Comparison of ENCODE assay signal across 16 cellular contexts in the genomic region with DNA sequence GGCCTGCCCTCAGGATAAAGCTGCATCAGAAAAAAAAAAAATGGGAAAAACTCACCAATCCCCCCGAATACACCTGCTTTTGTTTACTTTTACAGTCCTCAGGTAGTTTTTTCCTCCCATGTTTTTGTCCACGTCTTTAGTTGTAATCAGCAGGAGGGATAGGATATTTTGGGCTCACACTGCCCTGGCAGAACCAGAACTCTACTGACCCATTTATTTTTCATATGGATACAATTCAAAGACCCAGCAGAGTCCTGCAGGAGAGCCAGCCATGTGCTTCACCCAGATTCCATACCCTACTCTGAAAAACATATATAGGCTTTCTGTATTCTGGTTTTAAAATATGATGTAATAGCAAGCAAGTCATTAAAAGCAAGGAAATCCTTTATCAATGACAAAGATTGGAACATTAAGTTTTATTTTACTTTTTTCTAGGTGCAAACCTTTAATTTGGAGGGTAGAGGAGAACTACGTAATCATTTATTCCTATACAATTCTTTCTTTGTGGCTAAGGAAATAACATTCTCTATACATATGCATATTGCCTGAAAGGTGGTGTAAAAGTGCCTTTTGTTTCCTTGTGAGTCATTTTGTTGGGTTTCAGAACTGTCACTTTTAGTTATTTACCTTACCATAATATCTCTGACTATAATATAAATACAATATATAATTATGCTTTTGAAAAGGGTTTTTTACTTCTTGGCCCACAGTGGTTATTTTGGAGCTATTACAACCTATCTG. TPM values are rescaled to one million over a fixed set of nuclear protein-coding genes. Genes with fewer than 3 reads are reported as not detected.
A peak's percentile ranks its signal among the peaks of the same experiment; 100 is the strongest.
DNase-seq lines count a peak whose midpoint lies in the region; ATAC-seq and TF ChIP-seq lines count a peak whose summit lies in the region.
"Had no signal": no experiment of that assay in that cellular context is flagged by ENCODE, and none has a peak within 500 bp of the region (broad histone marks: within the 10 kb centered on the region; RNA-seq: fewer than 3 reads in every experiment).

No MANE protein-coding gene starts in this region.

- H3K4me1 ChIP-seq in GM23338 (ENCODE audit: insufficient read depth), result peaks cover 20% of the 10 kb centered on the region
- H3K4me1 ChIP-seq: Peyer's patch had no signal

- no peaks in the 10 kb centered on the region for H3K9me3 Mint-ChIP-seq in GM23338
- H3K9me3 Mint-ChIP-seq: HFFc6 had no signal

- no peaks in the 10 kb centered on the region for H3F3A ChIP-seq in GM23338 (replicated peaks; ENCODE audit: low read depth)

- TF ChIP-seq CTCF in GM23338 (conservative IDR thresholded peaks at IDR 0.05; ENCODE audit: low read depth in 2 of 2), result no peak

- peak overlapping the region; percentile 4 for H3K27ac ChIP-seq in GM23338 (ENCODE audit: low read depth)
- H3K27ac ChIP-seq: BLaER1 treated with 17β-estradiol and CSF1 and Interleukin-3, amounts not matched to agents 10 nM and 100 nM; Peyer's patch had no signal

- H3K79me2 ChIP-seq in GM23338 (replicated peaks; ENCODE audit: insufficient read depth), result no peaks in the 10 kb centered on the region

- H2AFZ ChIP-seq in GM23338, result no peak overlapping the region

- no peaks in the 10 kb centered on the region for H3K27me3 ChIP-seq in GM23338 (ENCODE audit: insufficient read depth)
- H3K27me3 ChIP-seq: BLaER1 treated with 17β-estradiol and CSF1 and Interleukin-3, amounts not matched to agents 10 nM and 100 nM; Peyer's patch had no signal

- no peaks in the 10 kb centered on the region for H3K9me2 ChIP-seq in GM23338 (ENCODE audit: insufficient read depth)

- H3K36me3 ChIP-seq in GM23338 (ENCODE audit: insufficient read depth), result no peaks in the 10 kb centered on the region; the same call in 1 of the 2 replicates
- H3K36me3 ChIP-seq: BLaER1 treated with 17β-estradiol and CSF1 and Interleukin-3, amounts not matched to agents 10 nM and 100 nM; Peyer's patch had no signal

- no peaks in the 10 kb centered on the region; the same call in 2 of the 3 replicates for H3K36me3 Mint-ChIP-seq in GM23338 (ENCODE audit: low read depth)
- H3K36me3 Mint-ChIP-seq: IgD-negative memory B cell had no signal

- no peaks in the 10 kb centered on the region for H4K20me1 ChIP-seq in GM23338 (replicated peaks; ENCODE audit: insufficient read depth)
- H4K20me1 ChIP-seq: BLaER1 treated with 17β-estradiol and CSF1 and Interleukin-3, amounts not matched to agents 10 nM and 100 nM had no signal

- ATAC-seq in GM23338 (no peak; the same call in 2 of the 3 replicates), HG02610 (IDR thresholded peaks at IDR 0.05; ENCODE audit: unreplicated experiment) (no peak)
- ATAC-seq: Right ventricle myocardium inferior had no signal

- peak overlapping the region; percentile 10 for H3K4me2 ChIP-seq in GM23338
- H3K4me2 ChIP-seq: BLaER1 treated with 17β-estradiol and CSF1 and Interleukin-3, amounts not matched to agents 10 nM and 100 nM had no signal

- in situ Hi-C loops in ACHN (cut with HindIII; ENCODE audit: low pct_ligation_motif_present, low pct_unique_long_range_greater_than_20kb, low sequenced_read_pairs), result no loop called here

- peaks cover 8% of the 10 kb centered on the region for H3K4me1 Mint-ChIP-seq in GM23338
- H3K4me1 Mint-ChIP-seq: IgD-negative memory B cell had no signal

- H3K4me3 Mint-ChIP-seq in GM23338, result no peak overlapping the region
- H3K4me3 Mint-ChIP-seq: HFFc6, IgD-negative memory B cell had no signal

- H3K27me3 Mint-ChIP-seq in GM23338 (ENCODE audit: insufficient read depth, low read depth, poor library complexity), result peaks cover 2% of the 10 kb centered on the region

- H3K4me3 ChIP-seq in GM23338, result no peak overlapping the region
- H3K4me3 ChIP-seq: BLaER1 treated with 17β-estradiol and CSF1 and Interleukin-3, amounts not matched to agents 10 nM and 100 nM; Peyer's patch had no signal

- DNase-seq in NCI-H1417 (lab: John Stamatoyannopoulos, UW) (peak in 2 of 3 experiments; percentile 11 to 64), NCI-H1417 treated with DMSO at 0.1 percent for 48 hours (lab: John Stamatoyannopoulos, UW) (no peak), GM23338 (ENCODE audit: low spot score) (no peak), NCI-H2081 (lab: John Stamatoyannopoulos, UW) (peak; percentile 73 to 88), cerebellum (ENCODE audit: low spot score) (peak; percentile 73), ACHN (no peak), dermis blood vessel endothelial cell (no peak)
- DNase-seq: HFFc6, Kasumi-1, NCI-H446, NCI-H82, Peyer's patch had no signal

- peak overlapping the region; percentile 58 for H3K27ac Mint-ChIP-seq in GM23338
- H3K27ac Mint-ChIP-seq: HFFc6, IgD-negative memory B cell had no signal

TF ChIP-seq in GM23338, 12 proteins besides CTCF, POLR2A, EP300 and RAD21 (continues in another document):
- TF ChIP-seq CREB1 (CRISPR knock-in tag; IDR thresholded peaks at IDR 0.05; ENCODE audit: low read depth) (no peak), JUNB (IDR thresholded peaks at IDR 0.05; ENCODE audit: unreplicated experiment) (no peak), POLR2AphosphoS5 (IDR thresholded peaks at IDR 0.05; ENCODE audit: low read depth) (no peak), EZH2phosphoT487 (IDR thresholded peaks at IDR 0.05; ENCODE audit: unreplicated experiment) (no peak), EZH2 (IDR thresholded peaks at IDR 0.05; ENCODE audit: low read depth, unreplicated experiment) (no peak), ZNF331 (CRISPR knock-in tag; IDR thresholded peaks at IDR 0.05; ENCODE audit: low read depth) (no peak), STAT1 (IDR thresholded peaks at IDR 0.05; ENCODE audit: unreplicated experiment) (no peak), ZNF114 (CRISPR knock-in tag; IDR thresholded peaks at IDR 0.05) (no peak)
- TF ChIP-seq, protein P1, sequence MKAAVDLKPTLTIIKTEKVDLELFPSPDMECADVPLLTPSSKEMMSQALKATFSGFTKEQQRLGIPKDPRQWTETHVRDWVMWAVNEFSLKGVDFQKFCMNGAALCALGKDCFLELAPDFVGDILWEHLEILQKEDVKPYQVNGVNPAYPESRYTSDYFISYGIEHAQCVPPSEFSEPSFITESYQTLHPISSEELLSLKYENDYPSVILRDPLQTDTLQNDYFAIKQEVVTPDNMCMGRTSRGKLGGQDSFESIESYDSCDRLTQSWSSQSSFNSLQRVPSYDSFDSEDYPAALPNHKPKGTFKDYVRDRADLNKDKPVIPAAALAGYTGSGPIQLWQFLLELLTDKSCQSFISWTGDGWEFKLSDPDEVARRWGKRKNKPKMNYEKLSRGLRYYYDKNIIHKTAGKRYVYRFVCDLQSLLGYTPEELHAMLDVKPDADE (IDR thresholded peaks at IDR 0.05), result no peak
- TF ChIP-seq, protein P2, sequence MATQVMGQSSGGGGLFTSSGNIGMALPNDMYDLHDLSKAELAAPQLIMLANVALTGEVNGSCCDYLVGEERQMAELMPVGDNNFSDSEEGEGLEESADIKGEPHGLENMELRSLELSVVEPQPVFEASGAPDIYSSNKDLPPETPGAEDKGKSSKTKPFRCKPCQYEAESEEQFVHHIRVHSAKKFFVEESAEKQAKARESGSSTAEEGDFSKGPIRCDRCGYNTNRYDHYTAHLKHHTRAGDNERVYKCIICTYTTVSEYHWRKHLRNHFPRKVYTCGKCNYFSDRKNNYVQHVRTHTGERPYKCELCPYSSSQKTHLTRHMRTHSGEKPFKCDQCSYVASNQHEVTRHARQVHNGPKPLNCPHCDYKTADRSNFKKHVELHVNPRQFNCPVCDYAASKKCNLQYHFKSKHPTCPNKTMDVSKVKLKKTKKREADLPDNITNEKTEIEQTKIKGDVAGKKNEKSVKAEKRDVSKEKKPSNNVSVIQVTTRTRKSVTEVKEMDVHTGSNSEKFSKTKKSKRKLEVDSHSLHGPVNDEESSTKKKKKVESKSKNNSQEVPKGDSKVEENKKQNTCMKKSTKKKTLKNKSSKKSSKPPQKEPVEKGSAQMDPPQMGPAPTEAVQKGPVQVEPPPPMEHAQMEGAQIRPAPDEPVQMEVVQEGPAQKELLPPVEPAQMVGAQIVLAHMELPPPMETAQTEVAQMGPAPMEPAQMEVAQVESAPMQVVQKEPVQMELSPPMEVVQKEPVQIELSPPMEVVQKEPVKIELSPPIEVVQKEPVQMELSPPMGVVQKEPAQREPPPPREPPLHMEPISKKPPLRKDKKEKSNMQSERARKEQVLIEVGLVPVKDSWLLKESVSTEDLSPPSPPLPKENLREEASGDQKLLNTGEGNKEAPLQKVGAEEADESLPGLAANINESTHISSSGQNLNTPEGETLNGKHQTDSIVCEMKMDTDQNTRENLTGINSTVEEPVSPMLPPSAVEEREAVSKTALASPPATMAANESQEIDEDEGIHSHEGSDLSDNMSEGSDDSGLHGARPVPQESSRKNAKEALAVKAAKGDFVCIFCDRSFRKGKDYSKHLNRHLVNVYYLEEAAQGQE (IDR thresholded peaks at IDR 0.05; ENCODE audit: unreplicated experiment), result no peak

RNA-seq across cellular contexts. Expression of gene DACT1, which starts 19.1 kb away (rescaled TPM):
- 23.6 and 26.6 TPM in 2 replicates for total RNA-seq in GM23338 (2014; rRNA removed; shearing (Covaris generic))
- 5.1 and 5.7 TPM in 2 replicates for polyA plus RNA-seq in GM23338 (2016; fragmentation: Nextera tagmentation; extraction: Ambion mirVana)
- total RNA-seq in cerebellum (47.7 TPM), dermis blood vessel endothelial cell (0.05 and 0.34 TPM in 2 replicates)

Comparison
In these comparisons a context has a peak if more than half of its experiments do, and no peak if none do; other contexts are left out.
1. DNase-seq: peak in NCI-H1417 (2 of 3), NCI-H2081 (2 of 2) and cerebellum (single experiment); none in NCI-H1417 treated with DMSO at 0.1 percent for 48 hours (single experiment), GM23338 (single experiment), ACHN (single experiment) and dermis blood vessel endothelial cell (single experiment).
2. RNA of gene DACT1, which starts 19.1 kb away (total RNA-seq): 47.7 TPM in cerebellum (single experiment) and 23.6 to 26.6 TPM in GM23338; 0.05 to 0.34 TPM in dermis blood vessel endothelial cell; every median in the first group is over 10 times any median in the second.